ENCODE assay signal across 19 cellular contexts in the genomic region with DNA sequence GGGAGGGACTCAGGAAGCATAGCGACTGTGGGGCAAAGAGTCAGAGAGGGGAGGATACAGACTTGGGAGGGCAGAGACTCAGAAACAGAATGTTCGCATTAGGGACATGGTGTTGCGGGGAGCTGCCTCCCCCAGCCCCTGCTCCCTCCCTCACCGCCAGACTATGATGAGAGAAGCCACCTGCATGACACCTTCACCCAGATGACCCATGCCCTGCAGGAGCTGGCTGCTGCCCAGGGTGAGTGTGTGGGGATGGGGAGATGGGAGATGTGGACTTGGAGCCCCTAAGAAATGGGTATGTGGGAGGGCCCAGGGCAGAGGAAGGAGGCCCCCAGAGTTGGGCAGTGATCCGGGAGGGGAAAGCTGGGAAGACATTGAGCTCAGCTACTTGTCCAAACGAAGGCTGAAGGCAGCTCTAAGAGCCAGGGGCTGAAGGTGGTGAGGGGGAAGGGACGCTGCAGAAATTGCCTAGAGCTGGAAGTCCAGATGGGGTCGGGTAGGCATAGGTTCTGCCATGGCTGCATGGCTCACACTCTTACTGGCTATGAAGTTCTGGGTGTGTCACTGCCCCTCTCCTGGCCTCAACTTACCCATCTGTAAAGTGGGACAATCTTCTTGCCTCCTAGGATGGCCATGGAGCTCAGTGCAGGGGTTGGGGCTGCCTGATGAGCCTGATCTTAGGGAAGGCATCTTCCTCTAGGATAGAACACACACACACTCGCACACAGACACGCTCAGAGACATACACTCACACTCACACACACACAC. TPM values are rescaled to one million over a fixed set of nuclear protein-coding genes. Genes with fewer than 3 reads are reported as not detected.
DNase-seq lines count a peak whose midpoint lies in the region; ATAC-seq and TF ChIP-seq lines count a peak whose summit lies in the region.
"Had no signal": no experiment of that assay in that cellular context is flagged by ENCODE, and none has a peak within 500 bp of the region (broad histone marks: within the 10 kb centered on the region; RNA-seq: fewer than 3 reads in every experiment).

No MANE protein-coding gene starts in this region.

- H2AFZ ChIP-seq in neural progenitor cell (replicated peaks) (no peak overlapping the region), Karpas-422 (ENCODE audit: low read length) (no peak overlapping the region)
- H2AFZ ChIP-seq: GM23338 had no signal

- peak; percentile 47 for DNase-seq in right atrium auricular region (ENCODE audit: low spot score)
- DNase-seq in cardiac septum (ENCODE audit: low spot score), result no peak
- no peak for DNase-seq in chondrocyte (ENCODE audit: low spot score)
- no peak for DNase-seq in neural progenitor cell (ENCODE audit: low spot score)
- DNase-seq in Karpas-422, result no peak
- DNase-seq in activated CD4-positive, alpha-beta T cell treated with anti-CD3 and anti-CD28 coated beads for 4 hours, result no peak
- no peak for DNase-seq in mucosa of descending colon
- DNase-seq in HEK293T (ENCODE audit: extremely low spot score), result no peak
- DNase-seq: KBM-7, NCI-H1048, NCI-H187 treated with DMSO at 0.1 percent for 48 hours, NCI-H82, SHP77 treated with DMSO at 0.1 percent for 48 hours had no signal

- no peaks in the 10 kb centered on the region for H3K9me2 ChIP-seq in Karpas-422 (replicated peaks; ENCODE audit: insufficient read depth, low read length)

- POLR2A ChIA-PET in HEK293T (lab: Yijun Ruan, JAX), result no interaction called here

- H3K27ac Mint-ChIP-seq in chondrocyte (ENCODE audit: unreplicated experiment) (peak overlapping the region; percentile 83), neural progenitor cell (no peak overlapping the region)
- H3K27ac Mint-ChIP-seq: GM23338 had no signal

- H3K4me2 ChIP-seq in neural progenitor cell, result no peak overlapping the region
- H3K4me2 ChIP-seq in Karpas-422 (ENCODE audit: low read depth, low read length, poor library complexity, severe bottlenecking), result no peak overlapping the region
- H3K4me2 ChIP-seq: GM23338 had no signal

- intact Hi-C loops in cardiac septum (cut with DNase I), result no loop called here
- intact Hi-C loops in mucosa of descending colon (cut with DNase I, micrococcal nuclease), result no loop called here

- no peaks in the 10 kb centered on the region for H3K9me3 Mint-ChIP-seq in chondrocyte (ENCODE audit: low read depth)
- H3K9me3 Mint-ChIP-seq in neural progenitor cell, result no peaks in the 10 kb centered on the region
- H3K9me3 Mint-ChIP-seq: GM23338 had no signal

- CTCF ChIA-PET in HEK293T (lab: Yijun Ruan, JAX), result interaction anchor here (2.0 kb wide), 1 partner anchor 9 kb away, joined by 7 read pairs; no protein-coding TSS in a partner anchor

- H3K27me3 ChIP-seq in right atrium auricular region, result no peaks in the 10 kb centered on the region
- H3K27me3 ChIP-seq in neural progenitor cell, result no peaks in the 10 kb centered on the region
- no peaks in the 10 kb centered on the region for H3K27me3 ChIP-seq in Karpas-422 (ENCODE audit: low read length)
- H3K27me3 ChIP-seq: Peyer's patch had no signal

- H3K4me3 ChIP-seq in right atrium auricular region (no peak overlapping the region), neural progenitor cell (no peak overlapping the region), Karpas-422 (ENCODE audit: low read length) (no peak overlapping the region), mucosa of descending colon (no peak overlapping the region)
- H3K4me3 ChIP-seq: GM23338, Peyer's patch had no signal

- H3K9ac ChIP-seq in neural progenitor cell (no peak overlapping the region), Karpas-422 (ENCODE audit: low read length) (no peak overlapping the region)

- H4K20me1 ChIP-seq in neural progenitor cell (ENCODE audit: low read depth) (peaks cover 20% of the 10 kb centered on the region), Karpas-422 (ENCODE audit: insufficient read depth, low read depth, low read length) (no peaks in the 10 kb centered on the region)

- peaks cover 49% of the 10 kb centered on the region for H3K36me3 Mint-ChIP-seq in chondrocyte (ENCODE audit: low read depth)
- H3K36me3 Mint-ChIP-seq in neural progenitor cell, result peaks cover 38% of the 10 kb centered on the region

- ATAC-seq in mucosa of descending colon, result no peak
- ATAC-seq: GM23338 had no signal

- H3K9me3 ChIP-seq in right atrium auricular region (no peaks in the 10 kb centered on the region), neural progenitor cell (ENCODE audit: low read depth) (no peaks in the 10 kb centered on the region), Karpas-422 (ENCODE audit: low read length) (no peaks in the 10 kb centered on the region), mucosa of descending colon (no peaks in the 10 kb centered on the region)
- H3K9me3 ChIP-seq: Peyer's patch had no signal

- TF ChIP-seq CTCF in right atrium auricular region (IDR thresholded peaks at IDR 0.05) (no peak), chondrocyte (IDR thresholded peaks at IDR 0.05) (no peak), neural progenitor cell (IDR thresholded peaks at IDR 0.05) (no peak), mucosa of descending colon (IDR thresholded peaks at IDR 0.05) (no peak)

- no peaks in the 10 kb centered on the region for H3K27me3 Mint-ChIP-seq in chondrocyte (ENCODE audit: low read depth)
- peaks cover 13% of the 10 kb centered on the region for H3K27me3 Mint-ChIP-seq in neural progenitor cell (ENCODE audit: insufficient read depth, low read depth)

- H3F3A ChIP-seq in neural progenitor cell (ENCODE audit: low read depth), result peaks cover 10% of the 10 kb centered on the region

- H3K36me3 ChIP-seq in right atrium auricular region (peaks cover 62% of the 10 kb centered on the region), neural progenitor cell (no peaks in the 10 kb centered on the region), Karpas-422 (ENCODE audit: insufficient read depth, low read length) (no peaks in the 10 kb centered on the region), mucosa of descending colon (ENCODE audit: low read depth) (no peaks in the 10 kb centered on the region)

- H3K4me1 ChIP-seq in right atrium auricular region (peaks cover 0 to 32% of the 10 kb centered on the region in 2 donors), neural progenitor cell (peaks cover 10% of the 10 kb centered on the region), Karpas-422 (ENCODE audit: low read length) (peaks cover 19% of the 10 kb centered on the region), mucosa of descending colon (ENCODE audit: low read depth) (no peaks in the 10 kb centered on the region)

- H3K4me3 Mint-ChIP-seq in chondrocyte (ENCODE audit: unreplicated experiment), result peak overlapping the region; percentile 15
- H3K4me3 Mint-ChIP-seq in neural progenitor cell, result peak overlapping the region; percentile 48
- H3K4me3 Mint-ChIP-seq: GM23338 had no signal

- H3K79me2 ChIP-seq in neural progenitor cell (ENCODE audit: low read depth), result no peaks in the 10 kb centered on the region
- H3K79me2 ChIP-seq in Karpas-422 (ENCODE audit: low read length), result no peaks in the 10 kb centered on the region

- H3K4me1 Mint-ChIP-seq in chondrocyte (ENCODE audit: low read depth) (peaks cover 65% of the 10 kb centered on the region), neural progenitor cell (peaks cover 26% of the 10 kb centered on the region)

- no peak overlapping the region for H3K27ac ChIP-seq in right atrium auricular region
- H3K27ac ChIP-seq in neural progenitor cell, result no peak overlapping the region
- no peak overlapping the region for H3K27ac ChIP-seq in Karpas-422 (ENCODE audit: low read length)
- H3K27ac ChIP-seq: C4-2B, HL-60, Peyer's patch had no signal

TF ChIP-seq in HEK293T, 16 proteins besides CTCF, POLR2A, EP300 and RAD21 (continues in another document):
- TF ChIP-seq, protein P1, sequence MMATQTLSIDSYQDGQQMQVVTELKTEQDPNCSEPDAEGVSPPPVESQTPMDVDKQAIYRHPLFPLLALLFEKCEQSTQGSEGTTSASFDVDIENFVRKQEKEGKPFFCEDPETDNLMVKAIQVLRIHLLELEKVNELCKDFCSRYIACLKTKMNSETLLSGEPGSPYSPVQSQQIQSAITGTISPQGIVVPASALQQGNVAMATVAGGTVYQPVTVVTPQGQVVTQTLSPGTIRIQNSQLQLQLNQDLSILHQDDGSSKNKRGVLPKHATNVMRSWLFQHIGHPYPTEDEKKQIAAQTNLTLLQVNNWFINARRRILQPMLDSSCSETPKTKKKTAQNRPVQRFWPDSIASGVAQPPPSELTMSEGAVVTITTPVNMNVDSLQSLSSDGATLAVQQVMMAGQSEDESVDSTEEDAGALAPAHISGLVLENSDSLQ (IDR thresholded peaks at IDR 0.05), result no peak
- no peak for TF ChIP-seq FOXK2 (IDR thresholded peaks at IDR 0.05)
- TF ChIP-seq SP1 (IDR thresholded peaks at IDR 0.05), result no peak
- no peak for TF ChIP-seq LEF1 (IDR thresholded peaks at IDR 0.05; ENCODE audit: borderline replicate concordance)
- no peak for TF ChIP-seq SUZ12 (IDR thresholded peaks at IDR 0.05)
- no peak for TF ChIP-seq NFRKB (IDR thresholded peaks at IDR 0.05)
- no peak for TF ChIP-seq ELF4 (IDR thresholded peaks at IDR 0.05)
- no peak for TF ChIP-seq TARDBP (IDR thresholded peaks at IDR 0.05)
- TF ChIP-seq L3MBTL2 (conservative IDR thresholded peaks at IDR 0.05), result no peak
- no peak for TF ChIP-seq CTBP1 (IDR thresholded peaks at IDR 0.05; ENCODE audit: borderline replicate concordance)

RNA-seq across cellular contexts. Expression of a gene that starts 1.4 kb away (rescaled TPM):
- 1 to 10 TPM; 3.7 to 6.4 TPM for total RNA-seq in right atrium auricular region
- total RNA-seq in cardiac septum, result 14.7 TPM
- 20.4 to 39.5 TPM (median 24.3 TPM) in 3 replicates for total RNA-seq in chondrocyte
- total RNA-seq in neural progenitor cell (ENCODE audit: low replicate concordance), result 6.9 and 12.0 TPM in 2 replicates
- total RNA-seq in Karpas-422 (2014; rRNA removed; shearing (Covaris generic); ENCODE audit: low replicate concordance), result 20.7 and 49.8 TPM in 2 replicates
- 10 to 100 TPM in 1 of 3 donors, 1 to 10 TPM in 2; 2.9 to 35.5 (median 4.1) TPM for total RNA-seq in mucosa of descending colon

RNA-seq across cellular contexts. Expression of a gene that starts 29.3 kb away (rescaled TPM):
- total RNA-seq in right atrium auricular region, result 10 to 100 TPM; 27.0 to 52.0 TPM
- total RNA-seq in cardiac septum, result 0.54 TPM
- not detected in 3 replicates for total RNA-seq in chondrocyte
- 0.37 and 0.69 TPM in 2 replicates for total RNA-seq in neural progenitor cell (ENCODE audit: low replicate concordance)
- total RNA-seq in Karpas-422 (2014; rRNA removed; shearing (Covaris generic); ENCODE audit: low replicate concordance), result not detected in 2 replicates
- total RNA-seq in mucosa of descending colon, result under 1 TPM in 2 of 3 donors, not detected in 1; 0.14 to 0.51 TPM
- total RNA-seq: M059J, NCI-H460 had no signal

RNA-seq across cellular contexts. Expression of a gene that starts 47.9 kb away (rescaled TPM):
- total RNA-seq in right atrium auricular region (under 1 TPM; 0.26 to 0.31 TPM), cardiac septum (1.2 TPM), chondrocyte (not detected in 3 replicates), neural progenitor cell (ENCODE audit: low replicate concordance) (not detected in 2 replicates), mucosa of descending colon (1 to 10 TPM in 2 of 3 donors, not detected in 1; 3.5 to 7.9 TPM)
- total RNA-seq in Karpas-422 (2014; rRNA removed; shearing (Covaris generic); ENCODE audit: low replicate concordance), result 1.0 TPM in 1 of 2 replicates, not detected in the other
- total RNA-seq: GM23338, M059J, NCI-H460 had no signal

RNA-seq across cellular contexts. Expression of a gene that starts 57.2 kb away (rescaled TPM):
- total RNA-seq in right atrium auricular region (10 to 100 TPM in 1 of 2 donors, 1 to 10 TPM in 1; 4.4 to 22.7 TPM), cardiac septum (5.4 TPM), chondrocyte (not detected in 3 replicates), neural progenitor cell (ENCODE audit: low replicate concordance) (not detected in 2 replicates), mucosa of descending colon (10 to 100 TPM in 1 of 3 donors, 1 to 10 TPM in 1, not detected in 1; 3.6 to 14.5 TPM)
- 5.8 and 14.8 TPM in 2 replicates for total RNA-seq in Karpas-422 (2014; rRNA removed; shearing (Covaris generic); ENCODE audit: low replicate concordance)
- total RNA-seq: GM23338, NCI-H460 had no signal

Comparison
In these comparisons a context has a peak if more than half of its experiments do, and no peak if none do; other contexts are left out.
1. RNA of a gene that starts 29.3 kb away (total RNA-seq): 27.0 to 52.0 TPM in right atrium auricular region; 0.37 to 0.69 TPM in neural progenitor cell, 0.54 TPM in cardiac septum (single experiment), 0.14 to 0.51 TPM in mucosa of descending colon, not detected in chondrocyte and not detected in Karpas-422; every median in the first group is over 10 times any median in the second.